ENCODE assay signal across 9 cellular contexts in genomic region chr6:107716688-107717089, GRCh38.
DNase-seq lines count a peak whose midpoint lies in the region; ATAC-seq and TF ChIP-seq lines count a peak whose summit lies in the region.
"Had no signal": no experiment of that assay in that cellular context is flagged by ENCODE, and none has a peak within 500 bp of the region (broad histone marks: within the 10 kb centered on the region; RNA-seq: fewer than 3 reads in every experiment).

No MANE protein-coding gene starts in this region.

- ATAC-seq in GM18909 (IDR thresholded peaks at IDR 0.05; ENCODE audit: poor library complexity, unreplicated experiment) (peak; percentile 73), HG03558 (IDR thresholded peaks at IDR 0.05; ENCODE audit: extremely low read depth, unreplicated experiment) (peak; percentile 56)

- WGBS in suprapubic skin, result 78% methylated on average over 9 of the region's 9 CpGs
- 78% methylated on average over 9 of the region's 9 CpGs for WGBS in esophagus muscularis mucosa

- TF ChIP-seq CTCF in suprapubic skin (IDR thresholded peaks at IDR 0.05) (no peak), esophagus muscularis mucosa (IDR thresholded peaks at IDR 0.05) (no peak)

- intact Hi-C loops in esophagus muscularis mucosa (cut with DNase I), result no loop called here

- H3K4me3 ChIP-seq in suprapubic skin, result no peak overlapping the region
- no peak overlapping the region for H3K4me3 ChIP-seq in esophagus muscularis mucosa
- H3K4me3 ChIP-seq: SK-N-MC had no signal

- peaks cover 21% of the 10 kb centered on the region for H3K27me3 ChIP-seq in suprapubic skin
- peaks cover 0 to 12% (median 0%) of the 10 kb centered on the region in 4 donors for H3K27me3 ChIP-seq in esophagus muscularis mucosa

- no peak overlapping the region for H3K27ac ChIP-seq in suprapubic skin
- no peak overlapping the region for H3K27ac ChIP-seq in esophagus muscularis mucosa (replicated peaks in 1 of 4)
- H3K27ac ChIP-seq: SK-N-MC had no signal

- DNase-seq in T-helper 9 cell (peak; percentile 57), NCI-H446 treated with DMSO at 0.1 percent for 48 hours (lab: John Stamatoyannopoulos, UW) (no peak), suprapubic skin (ENCODE audit: low spot score in 2 of 2) (no peak), esophagus muscularis mucosa (ENCODE audit: extremely low spot score) (no peak)
- DNase-seq in activated naive CD8-positive, alpha-beta T cell treated with anti-CD3 and anti-CD28 coated beads, Interleukin-2, amount 50 U/mL, for 16 hours (ENCODE audit: low read depth, low spot score), result peak; percentile 35
- DNase-seq in stimulated activated CD4-positive, alpha-beta T cell treated with anti-CD3 and anti-CD28 coated beads, Interleukin-15, amount 100 ng/mL, for 1 hour (ENCODE audit: low read depth in 1 of 2, low spot score in 1 of 2), result peak; percentile 38 to 42

- no peak for TF ChIP-seq EP300 in suprapubic skin (IDR thresholded peaks at IDR 0.05)
- TF ChIP-seq EP300 in esophagus muscularis mucosa (IDR thresholded peaks at IDR 0.05), result no peak

- peaks cover 13% of the 10 kb centered on the region for H3K4me1 ChIP-seq in suprapubic skin
- peaks cover 5 to 22% (median 21%) of the 10 kb centered on the region in 4 donors for H3K4me1 ChIP-seq in esophagus muscularis mucosa

- no peaks in the 10 kb centered on the region for H3K9me3 ChIP-seq in suprapubic skin
- no peaks in the 10 kb centered on the region for H3K9me3 ChIP-seq in esophagus muscularis mucosa

- H3K36me3 ChIP-seq in suprapubic skin (no peaks in the 10 kb centered on the region), esophagus muscularis mucosa (no peaks in the 10 kb centered on the region)

- no peak for TF ChIP-seq POLR2A in suprapubic skin (IDR thresholded peaks at IDR 0.05)
- no peak for TF ChIP-seq POLR2A in esophagus muscularis mucosa (IDR thresholded peaks at IDR 0.05; ENCODE audit: low read depth)

Comparison
In these comparisons a context has a peak if more than half of its experiments do, and no peak if none do; other contexts are left out.
1. DNase-seq: peak in T-helper 9 cell (single experiment), activated naive CD8-positive, alpha-beta T cell treated with anti-CD3 and anti-CD28 coated beads, Interleukin-2, amount 50 U/mL, for 16 hours (single experiment) and stimulated activated CD4-positive, alpha-beta T cell treated with anti-CD3 and anti-CD28 coated beads, Interleukin-15, amount 100 ng/mL, for 1 hour (2 of 2); none in NCI-H446 treated with DMSO at 0.1 percent for 48 hours (single experiment), suprapubic skin (0 of 2) and esophagus muscularis mucosa (single experiment).